Comparison of ENCODE assay signal across 10 cellular contexts in the genomic region with DNA sequence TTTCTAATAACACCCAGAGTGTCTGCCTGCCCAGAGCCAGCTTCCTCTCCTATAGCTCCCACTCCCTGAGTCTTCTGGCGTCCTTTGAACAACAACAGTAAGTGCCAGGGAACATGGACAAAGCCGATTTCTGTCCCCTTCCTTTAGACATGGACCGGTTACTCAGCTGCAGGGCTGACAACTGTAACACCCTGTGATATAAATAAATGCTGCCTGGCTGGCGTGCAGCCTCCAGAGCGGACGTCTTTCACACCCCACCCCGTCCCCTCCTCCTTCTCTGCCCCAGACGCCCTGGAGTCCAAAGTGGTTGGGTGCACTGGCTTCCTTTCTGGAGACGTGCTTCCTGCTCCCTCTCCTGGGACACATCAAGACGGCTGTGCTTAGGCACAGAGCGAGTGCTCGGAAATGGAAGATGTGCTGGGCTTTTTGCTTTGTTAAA. TPM values are rescaled to one million over a fixed set of nuclear protein-coding genes. Genes with fewer than 3 reads are reported as not detected.
DNase-seq lines count a peak whose midpoint lies in the region; ATAC-seq and TF ChIP-seq lines count a peak whose summit lies in the region.
"Had no signal": no experiment of that assay in that cellular context is flagged by ENCODE, and none has a peak within 500 bp of the region (broad histone marks: within the 10 kb centered on the region; RNA-seq: fewer than 3 reads in every experiment).

No MANE protein-coding gene starts in this region.

- peak overlapping the region; percentile 89 for H3K4me3 ChIP-seq in left ventricle myocardium inferior
- H3K4me3 ChIP-seq in rectal smooth muscle tissue (ENCODE audit: low read length), result peak overlapping the region; percentile 34
- no peak overlapping the region for H3K4me3 ChIP-seq in CD8-positive, alpha-beta T cell (ENCODE audit: low read depth, low read length)

- no peak overlapping the region for H3K9ac ChIP-seq in rectal smooth muscle tissue (ENCODE audit: low read length)

- H3K27ac Mint-ChIP-seq in CD8-positive, alpha-beta T cell, result no peak overlapping the region

- H3K9me3 ChIP-seq in left ventricle myocardium inferior (replicated peaks), result no peaks in the 10 kb centered on the region
- H3K9me3 ChIP-seq in CD8-positive, alpha-beta T cell (ENCODE audit: low read length), result no peaks in the 10 kb centered on the region

- H3K4me1 Mint-ChIP-seq in CD8-positive, alpha-beta T cell (ENCODE audit: low read depth), result peaks cover 4% of the 10 kb centered on the region

- no peaks in the 10 kb centered on the region for H3K27me3 ChIP-seq in left ventricle myocardium inferior (ENCODE audit: low read depth)
- no peaks in the 10 kb centered on the region for H3K27me3 ChIP-seq in rectal smooth muscle tissue (ENCODE audit: control insufficient read depth, insufficient read depth, low read length)
- H3K27me3 ChIP-seq in CD8-positive, alpha-beta T cell (ENCODE audit: insufficient read depth, low read length), result peaks cover 3% of the 10 kb centered on the region

- no peaks in the 10 kb centered on the region for H3K36me3 Mint-ChIP-seq in CD8-positive, alpha-beta T cell

- H3K36me3 ChIP-seq in left ventricle myocardium inferior, result no peaks in the 10 kb centered on the region
- no peaks in the 10 kb centered on the region for H3K36me3 ChIP-seq in rectal smooth muscle tissue (ENCODE audit: control insufficient read depth, insufficient read depth, low read length)
- no peaks in the 10 kb centered on the region for H3K36me3 ChIP-seq in CD8-positive, alpha-beta T cell (ENCODE audit: insufficient read depth, low read length)

- CTCF ChIA-PET in CD8-positive, alpha-beta T cell (lab: Charles Lee), result no interaction called here

- H3K4me3 Mint-ChIP-seq in CD8-positive, alpha-beta T cell, result no peak overlapping the region

- peak; percentile 25 for TF ChIP-seq CTCF in left ventricle myocardium inferior (IDR thresholded peaks at IDR 0.05; ENCODE audit: borderline replicate concordance)
- TF ChIP-seq CTCF in CD8-positive, alpha-beta T cell (IDR thresholded peaks at IDR 0.05), result no peak

- ATAC-seq in HG03025 (IDR thresholded peaks at IDR 0.05; ENCODE audit: low FRiP score, unreplicated experiment), result no peak
- no peak for ATAC-seq in CD8-positive, alpha-beta T cell
- ATAC-seq: stimulated activated naive CD8-positive, alpha-beta T cell treated with anti-CD3 and anti-CD28 coated beads, Interleukin-15, Interleukin-2, amounts not matched to agents 100 U/mL and 50 U/mL, for 24 hours had no signal

- H3K27ac ChIP-seq in angular gyrus (ENCODE audit: low read depth, low read length) (peak overlapping the region; percentile 4), left ventricle myocardium inferior (replicated peaks) (peak overlapping the region; percentile 96), rectal smooth muscle tissue (ENCODE audit: low read depth, low read length) (peak overlapping the region; percentile 61)
- H3K27ac ChIP-seq in CD8-positive, alpha-beta T cell (ENCODE audit: low read depth, low read length), result no peak overlapping the region

- POLR2A ChIA-PET in CD8-positive, alpha-beta T cell (lab: Charles Lee), result no interaction called here

- intact Hi-C loops in left ventricle myocardium inferior (cut with micrococcal nuclease), result loop anchor here (5.0 kb wide), 1 partner anchor 36 kb away; no protein-coding TSS in a partner anchor
- intact Hi-C loops in CD8-positive, alpha-beta T cell (cut with DNase I, micrococcal nuclease), result no loop called here

- no peaks in the 10 kb centered on the region for H3K9me3 Mint-ChIP-seq in CD8-positive, alpha-beta T cell

- H3K4me1 ChIP-seq in left ventricle myocardium inferior (peaks cover 89% of the 10 kb centered on the region), rectal smooth muscle tissue (ENCODE audit: control insufficient read depth, insufficient read depth, low read length) (peaks cover 48% of the 10 kb centered on the region)
- H3K4me1 ChIP-seq in CD8-positive, alpha-beta T cell (ENCODE audit: insufficient read depth, low read length), result peaks cover 5% of the 10 kb centered on the region

- peaks cover 53% of the 10 kb centered on the region for H3K27me3 Mint-ChIP-seq in CD8-positive, alpha-beta T cell (ENCODE audit: low read depth)

- DNase-seq in Daoy (ENCODE audit: low read depth) (peak; percentile 37), left ventricle myocardium inferior (peak; percentile 87), DMS 273 treated with DMSO at 0.1 percent for 48 hours (lab: John Stamatoyannopoulos, UW) (no peak)
- no peak for DNase-seq in activated CD4-positive, alpha-beta T cell treated with anti-CD3 and anti-CD28 coated beads, Interleukin-2, amount 50 U/mL, for 4 hours
- DNase-seq in CD8-positive, alpha-beta T cell, result no peak
- DNase-seq: activated CD4-positive, alpha-beta T cell treated with anti-CD3 and anti-CD28 coated beads, Interleukin-2, amount 50 U/mL, for 48 hours; stimulated activated naive CD8-positive, alpha-beta T cell treated with anti-CD3 and anti-CD28 coated beads, Interleukin-15, Interleukin-2, amounts not matched to agents 100 U/mL and 50 U/mL, for 24 hours had no signal

RNA-seq across cellular contexts. Expression of a gene that starts 4.3 kb away (rescaled TPM):
- total RNA-seq in Daoy (2014; rRNA removed; shearing (Covaris generic)), result 0.03 and 0.17 TPM in 2 replicates
- 75.6 TPM for total RNA-seq in left ventricle myocardium inferior
- not detected for total RNA-seq in CD8-positive, alpha-beta T cell

Comparison
In these comparisons a context has a peak if more than half of its experiments do, and no peak if none do; other contexts are left out.
1. DNase-seq: peak in Daoy (single experiment) and left ventricle myocardium inferior (single experiment); none in activated CD4-positive, alpha-beta T cell treated with anti-CD3 and anti-CD28 coated beads, Interleukin-2, amount 50 U/mL, for 4 hours (0 of 2), CD8-positive, alpha-beta T cell (0 of 7) and DMS 273 treated with DMSO at 0.1 percent for 48 hours (single experiment).
2. RNA of a gene that starts 4.3 kb away (total RNA-seq): 75.6 TPM in left ventricle myocardium inferior (single experiment); 0.03 to 0.17 TPM in Daoy and not detected in CD8-positive, alpha-beta T cell; every median in the first group is over 10 times any median in the second.